In the genomic region with DNA sequence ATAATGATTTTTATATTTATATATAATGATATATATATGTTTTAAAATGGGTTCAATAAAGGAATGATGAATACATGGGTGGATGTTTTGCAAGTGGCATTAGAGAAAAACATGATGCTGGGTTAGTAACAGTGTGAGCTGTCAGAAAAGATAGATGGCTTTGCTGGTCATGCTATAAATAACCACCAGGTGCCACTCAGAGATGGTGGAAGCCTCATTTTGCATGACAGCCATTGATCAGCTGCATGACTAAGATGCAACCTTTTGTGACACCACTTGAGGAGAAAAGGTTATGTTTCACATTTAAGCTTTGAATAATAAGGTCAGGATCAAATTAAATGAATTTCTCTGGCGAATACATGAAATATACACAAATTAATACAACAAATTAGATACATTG, we compare ENCODE assay signal across 10 cellular contexts.
DNase-seq lines count a peak whose midpoint lies in the region; ATAC-seq and TF ChIP-seq lines count a peak whose summit lies in the region.
"Had no signal": no experiment of that assay in that cellular context is flagged by ENCODE, and none has a peak within 500 bp of the region (broad histone marks: within the 10 kb centered on the region; RNA-seq: fewer than 3 reads in every experiment).

No MANE protein-coding gene starts in this region.

- no peak overlapping the region for H3K4me2 ChIP-seq in OCI-LY3 (ENCODE audit: low read length)

- TF ChIP-seq CTCF in OCI-LY3 (IDR thresholded peaks at IDR 0.05; ENCODE audit: low read depth, low read length) = peak; percentile 52
- TF ChIP-seq CTCF in nephron (IDR thresholded peaks at IDR 0.05; ENCODE audit: unreplicated experiment in 3 of 3) = peak in 2 of 3 experiments; percentile 15 to 16

- no peaks in the 10 kb centered on the region for H3K27me3 ChIP-seq in OCI-LY3 (ENCODE audit: low read depth, low read length)

- no peaks in the 10 kb centered on the region for H4K20me1 ChIP-seq in OCI-LY3 (ENCODE audit: insufficient read depth, low read length)

- no peaks in the 10 kb centered on the region for H3K79me2 ChIP-seq in OCI-LY3 (ENCODE audit: low read length)

- no peaks in the 10 kb centered on the region for H3K9me3 Mint-ChIP-seq in nephron

- no peaks in the 10 kb centered on the region for H3K36me3 ChIP-seq in OCI-LY3 (replicated peaks; ENCODE audit: low read depth, low read length)

- no peaks in the 10 kb centered on the region for H3K9me3 ChIP-seq in OCI-LY3 (ENCODE audit: insufficient read depth, low read length)

- H3K27ac ChIP-seq in OCI-LY3 (ENCODE audit: low read length) = no peak overlapping the region

- ATAC-seq in GM18909 (IDR thresholded peaks at IDR 0.05; ENCODE audit: poor library complexity, unreplicated experiment) (peak; percentile 97), HG03064 (IDR thresholded peaks at IDR 0.05; ENCODE audit: low read depth, unreplicated experiment) (peak; percentile 74)

- no peak overlapping the region for H3K4me3 Mint-ChIP-seq in nephron

- no peaks in the 10 kb centered on the region for H3K27me3 Mint-ChIP-seq in nephron (ENCODE audit: low read depth)

- peaks cover 5% of the 10 kb centered on the region for H3K4me1 ChIP-seq in OCI-LY3 (ENCODE audit: low read length)

- H3K9ac ChIP-seq in OCI-LY3 (ENCODE audit: low read length) = no peak overlapping the region

- no peak overlapping the region for H3K4me3 ChIP-seq in OCI-LY3 (ENCODE audit: low read length)

- H2AFZ ChIP-seq in OCI-LY3 (ENCODE audit: low read depth, low read length) = no peak overlapping the region

- H3K27ac Mint-ChIP-seq in nephron = no peak overlapping the region

- H3K4me1 Mint-ChIP-seq in nephron = no peaks in the 10 kb centered on the region

- no peaks in the 10 kb centered on the region for H3K36me3 Mint-ChIP-seq in nephron (ENCODE audit: low read depth)

- DNase-seq in GM19238 (ENCODE audit: insufficient read length, low spot score) (no peak), NCI-H1436 treated with DMSO at 0.1 percent for 48 hours (lab: John Stamatoyannopoulos, UW) (no peak), EL (no peak)
- DNase-seq in activated CD4-positive, CD25-positive, alpha-beta regulatory T cell treated with anti-CD3 and anti-CD28 coated beads, Interleukin-2, amount 50 U/mL, for 72 hours = no peak
- DNase-seq: foreskin fibroblast, NCI-H2029 had no signal
